In the genomic region with DNA sequence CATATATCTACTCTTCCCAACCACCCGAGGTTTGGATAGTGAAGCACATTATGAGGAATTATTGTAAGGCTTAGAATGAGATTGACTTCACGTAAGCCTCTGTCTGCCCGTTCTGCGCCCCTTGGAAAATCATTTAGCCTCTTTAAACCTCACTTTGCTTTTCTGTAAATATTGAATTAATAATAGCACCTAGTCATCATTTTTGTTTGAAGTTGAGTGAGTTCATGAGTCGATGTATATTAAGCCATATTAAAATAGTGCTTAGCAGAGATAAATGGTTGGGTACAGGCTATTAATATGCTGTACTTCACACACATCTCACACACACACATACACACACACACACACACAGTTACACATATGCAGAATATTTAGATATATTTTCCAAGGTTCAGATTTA, we compare ENCODE assay signal across 33 cellular contexts.
"Had no signal": no experiment of that assay in that cellular context is flagged by ENCODE, and none has a peak within 500 bp of the region (broad histone marks: within the 10 kb centered on the region; RNA-seq: fewer than 3 reads in every experiment).

No MANE protein-coding gene starts in this region.

- H3K4me3 ChIP-seq: MG63 had no signal

- H3K36me3 ChIP-seq: MG63 had no signal

- H3K9me3 ChIP-seq: MG63 had no signal

- H3K27me3 ChIP-seq: MG63 had no signal

- DNase-seq: Karpas-422, Kasumi-1, MG63, MM.1S, MV-4-11, NCI-H1048, NCI-H1092, NCI-H1092 treated with DMSO at 0.1 percent for 48 hours, NCI-H1105, NCI-H1105 treated with DMSO at 0.1 percent for 48 hours, NCI-H1417, NCI-H1417 treated with DMSO at 0.1 percent for 48 hours, NCI-H1436, NCI-H1436 treated with DMSO at 0.1 percent for 48 hours, NCI-H146, NCI-H1694, NCI-H1694 treated with DMSO at 0.1 percent for 48 hours, NCI-H187, NCI-H187 treated with DMSO at 0.1 percent for 48 hours, NCI-H1930, NCI-H2029, NCI-H2029 treated with DMSO at 0.1 percent for 48 hours, NCI-H2081, NCI-H2081 treated with DMSO at 0.1 percent for 48 hours, NCI-H2107, NCI-H2171, NCI-H2227 treated with DMSO at 0.1 percent for 48 hours, NCI-H226, NCI-H345, NCI-H446, NCI-H446 treated with DMSO at 0.1 percent for 48 hours, NCI-H510A, NCI-H510A treated with DMSO at 0.1 percent for 48 hours had no signal
